1 cellular context compared by ENCODE assay signal in the genomic region with DNA sequence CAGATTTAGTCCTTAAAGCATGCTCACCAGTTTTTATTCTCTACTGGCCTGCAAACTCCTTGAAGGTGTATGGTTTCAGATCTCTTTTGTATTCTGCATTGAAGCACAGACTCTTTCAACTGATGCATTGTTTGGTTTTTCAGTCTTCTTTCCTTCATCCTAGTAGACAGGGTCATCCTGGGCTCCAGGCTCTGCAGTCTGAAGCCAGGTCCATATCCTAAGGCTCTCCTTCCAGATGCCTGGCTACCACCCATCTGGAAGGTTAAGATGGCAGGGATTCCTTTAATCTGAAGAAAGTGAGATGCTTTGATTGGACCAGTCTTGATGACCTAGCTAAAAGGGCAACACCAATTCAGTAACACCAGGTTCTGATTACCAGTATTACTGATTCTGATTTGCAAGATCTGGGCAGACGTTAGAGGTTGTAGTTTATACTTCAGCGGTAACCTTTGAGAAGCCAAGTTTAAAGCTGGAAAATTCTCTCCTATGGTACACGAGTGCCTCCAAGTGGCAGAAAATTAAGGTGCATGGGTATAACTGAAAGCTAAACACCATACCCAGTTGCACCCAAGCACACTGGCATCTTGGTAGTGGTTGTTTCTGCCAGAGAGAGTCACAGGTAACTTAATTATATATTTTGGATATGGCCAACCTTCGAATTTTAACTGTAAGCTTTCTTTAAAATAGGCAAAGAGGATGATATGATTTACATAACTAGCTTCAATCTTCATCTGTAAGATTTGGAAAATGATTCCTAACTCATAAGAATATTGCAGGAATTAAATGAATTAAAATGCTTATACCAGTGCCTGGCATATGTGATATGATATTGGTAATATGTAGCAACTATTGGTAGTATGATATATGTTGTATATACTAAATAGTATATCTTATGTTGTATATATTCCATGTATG.
TF ChIP-seq lines count a peak whose summit lies in the region.

No MANE protein-coding gene starts in this region.

TF ChIP-seq in SK-N-SH treated with all-trans-retinoic acid at 6 μM for 48 hours, 23 proteins besides CTCF, POLR2A, EP300 and RAD21 (continued from another document):
- TF ChIP-seq, protein P1, sequence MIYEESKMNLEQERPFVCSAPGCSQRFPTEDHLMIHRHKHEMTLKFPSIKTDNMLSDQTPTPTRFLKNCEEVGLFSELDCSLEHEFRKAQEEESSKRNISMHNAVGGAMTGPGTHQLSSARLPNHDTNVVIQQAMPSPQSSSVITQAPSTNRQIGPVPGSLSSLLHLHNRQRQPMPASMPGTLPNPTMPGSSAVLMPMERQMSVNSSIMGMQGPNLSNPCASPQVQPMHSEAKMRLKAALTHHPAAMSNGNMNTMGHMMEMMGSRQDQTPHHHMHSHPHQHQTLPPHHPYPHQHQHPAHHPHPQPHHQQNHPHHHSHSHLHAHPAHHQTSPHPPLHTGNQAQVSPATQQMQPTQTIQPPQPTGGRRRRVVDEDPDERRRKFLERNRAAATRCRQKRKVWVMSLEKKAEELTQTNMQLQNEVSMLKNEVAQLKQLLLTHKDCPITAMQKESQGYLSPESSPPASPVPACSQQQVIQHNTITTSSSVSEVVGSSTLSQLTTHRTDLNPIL (CRISPR knock-in tag; IDR thresholded peaks at IDR 0.05; ENCODE audit: low read depth) = no peak
- no peak for TF ChIP-seq ISL1 (CRISPR knock-in tag; IDR thresholded peaks at IDR 0.05)
- no peak for TF ChIP-seq GLIS3 (CRISPR knock-in tag; IDR thresholded peaks at IDR 0.05)
- no peak for TF ChIP-seq ZFP30 (CRISPR knock-in tag; IDR thresholded peaks at IDR 0.05)
